1 cellular context compared by ENCODE assay signal in the genomic region with DNA sequence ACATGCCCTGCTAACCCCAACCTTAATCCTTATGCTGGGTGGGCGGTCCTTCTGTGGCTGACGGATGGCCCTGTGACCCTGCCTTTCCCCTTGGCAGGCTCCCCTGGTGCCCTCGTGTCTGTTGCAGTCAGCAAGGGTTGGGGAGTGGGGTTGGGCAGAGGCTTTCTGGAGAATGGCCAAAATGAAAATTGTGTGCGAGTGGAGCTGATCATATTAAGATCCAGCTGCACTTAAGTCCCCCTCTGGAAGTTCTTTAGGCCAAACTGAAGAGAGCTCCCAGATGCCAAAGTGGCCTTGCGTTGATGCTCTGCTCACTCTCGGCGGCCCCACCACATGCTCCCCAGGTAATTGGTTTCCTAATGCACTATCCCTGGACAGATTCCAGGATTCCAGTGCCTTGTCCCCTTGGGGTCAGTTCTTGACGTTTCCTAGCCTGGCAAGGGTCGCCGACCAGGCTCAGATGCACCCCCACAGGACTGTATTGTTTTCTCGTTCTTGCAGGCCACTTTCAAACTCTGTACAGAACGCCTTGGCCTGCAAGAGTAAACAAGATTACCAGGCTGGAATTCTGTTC.
TF ChIP-seq lines count a peak whose summit lies in the region.

No MANE protein-coding gene starts in this region.

TF ChIP-seq in H1, 55 proteins besides CTCF, POLR2A, EP300 and RAD21:
- TF ChIP-seq KDM1A (IDR thresholded peaks at IDR 0.05; ENCODE audit: borderline replicate concordance, low read length) (no peak), NANOG (IDR thresholded peaks at IDR 0.05; ENCODE audit: insufficient read depth, low read depth, low read length, poor library complexity, severe bottlenecking) (no peak)
